8 cellular contexts compared by ENCODE assay signal in genomic region chr2:43024515-43024962, GRCh38.
DNase-seq lines count a peak whose midpoint lies in the region; ATAC-seq and TF ChIP-seq lines count a peak whose summit lies in the region.

No MANE protein-coding gene starts in this region.

- H3K9ac ChIP-seq in H9 (ENCODE audit: extremely low read depth, insufficient read length, low read length) = no peak overlapping the region

- H4K91ac ChIP-seq in H9 (ENCODE audit: insufficient read length, low read depth, low read length) = no peak overlapping the region

- H3K27me3 Mint-ChIP-seq in H9 (ENCODE audit: low read depth) = peaks cover 4% of the 10 kb centered on the region

- no peak overlapping the region for H2BK15ac ChIP-seq in H9 (ENCODE audit: low read depth, low read length)

- H3K27me3 ChIP-seq in H9 (ENCODE audit: insufficient read depth, low read length) = no peaks in the 10 kb centered on the region

- H3K9me3 Mint-ChIP-seq in H9 = peaks cover 17 to 20% of the 10 kb centered on the region in 2 experiments
- H3K9me3 Mint-ChIP-seq in stimulated activated effector memory CD8-positive, alpha-beta T cell treated with anti-CD3 and anti-CD28 coated beads, Interleukin-12 subunit alpha, Interleukin-12 subunit beta, amount 100 ng/mL, for 72 hours = peaks cover 12% of the 10 kb centered on the region

- H3K23ac ChIP-seq in H9 (ENCODE audit: insufficient read length, low read depth, low read length) = no peak overlapping the region

- no peak overlapping the region for H2AFZ ChIP-seq in H9 (ENCODE audit: low read length)

- H2BK12ac ChIP-seq in H9 (ENCODE audit: insufficient read length, low read depth, low read length) = no peak overlapping the region

- WGBS in H9 (ENCODE audit: extremely low coverage, insufficient read length, low lambda C conversion rate) = no CpG with 5 or more reads among the region's 8 CpGs

- DNase-seq in CD1c-positive myeloid dendritic cell (ENCODE audit: extremely low spot score) (peak; percentile 31), H9 (peak; percentile 84), T-helper 9 cell (peak; percentile 18), cerebellum (ENCODE audit: low spot score) (peak; percentile 16), left lobe of liver (ENCODE audit: low spot score) (peak; percentile 66), T-helper 2 cell (no peak), DMS79 (lab: John Stamatoyannopoulos, UW) (no peak)
- no peak for DNase-seq in stimulated activated effector memory CD8-positive, alpha-beta T cell treated with anti-CD3 and anti-CD28 coated beads, Interleukin-12 subunit alpha, Interleukin-12 subunit beta, amount 100 ng/mL, for 72 hours (ENCODE audit: low spot score in 2 of 2)

- peak; percentile 72 for ATAC-seq in left lobe of liver
- ATAC-seq in stimulated activated effector memory CD8-positive, alpha-beta T cell treated with anti-CD3 and anti-CD28 coated beads, Interleukin-12 subunit alpha, Interleukin-12 subunit beta, amount 100 ng/mL, for 72 hours = peak; percentile 34

- no peaks in the 10 kb centered on the region for H3K23me2 ChIP-seq in H9 (ENCODE audit: insufficient read length, low read depth, low read length, poor library complexity, severe bottlenecking)

- H3K56ac ChIP-seq in H9 (ENCODE audit: insufficient read length, low read depth, low read length) = no peak overlapping the region

- H3K4me2 ChIP-seq in H9 (ENCODE audit: insufficient read depth, insufficient read length, low read length) = no peak overlapping the region

- H3K27ac Mint-ChIP-seq in H9 = no peak overlapping the region
- H3K27ac Mint-ChIP-seq in stimulated activated effector memory CD8-positive, alpha-beta T cell treated with anti-CD3 and anti-CD28 coated beads, Interleukin-12 subunit alpha, Interleukin-12 subunit beta, amount 100 ng/mL, for 72 hours = no peak overlapping the region

- peak; percentile 85 for TF ChIP-seq CTCF in H9 (conservative IDR thresholded peaks at IDR 0.05)

- H3K4me1 Mint-ChIP-seq in H9 = peaks cover 16 to 20% of the 10 kb centered on the region in 2 experiments
- peaks cover 12% of the 10 kb centered on the region for H3K4me1 Mint-ChIP-seq in stimulated activated effector memory CD8-positive, alpha-beta T cell treated with anti-CD3 and anti-CD28 coated beads, Interleukin-12 subunit alpha, Interleukin-12 subunit beta, amount 100 ng/mL, for 72 hours

- peaks cover 0 to 8% (median 5%) of the 10 kb centered on the region in 3 experiments; a peak in 5 of 7 replicates for H3K36me3 Mint-ChIP-seq in H9 (ENCODE audit: insufficient read depth in 1 of 3, low read depth in 3 of 3)
- H3K36me3 Mint-ChIP-seq in stimulated activated effector memory CD8-positive, alpha-beta T cell treated with anti-CD3 and anti-CD28 coated beads, Interleukin-12 subunit alpha, Interleukin-12 subunit beta, amount 100 ng/mL, for 72 hours = no peaks in the 10 kb centered on the region

- H2BK120ac ChIP-seq in H9 (ENCODE audit: low read depth, low read length, poor library complexity, severe bottlenecking) = no peak overlapping the region

- H3K79me1 ChIP-seq in H9 (ENCODE audit: insufficient read depth, low read depth, low read length, poor library complexity, severe bottlenecking) = no peaks in the 10 kb centered on the region

- no peak overlapping the region for H2AK5ac ChIP-seq in H9 (ENCODE audit: insufficient read length, low read length)

- no peak overlapping the region for H3K14ac ChIP-seq in H9 (ENCODE audit: insufficient read depth, low read length)

- no peaks in the 10 kb centered on the region; the same call in 1 of the 2 replicates for H3K4me1 ChIP-seq in H9 (ENCODE audit: insufficient read depth, low read length)

- no peak overlapping the region for H3T11ph ChIP-seq in H9 (ENCODE audit: low read length)

- H3K9me3 ChIP-seq in H9 (ENCODE audit: control insufficient read depth, low read depth, low read length) = no peaks in the 10 kb centered on the region

- no peak overlapping the region for H4K8ac ChIP-seq in H9 (replicated peaks; ENCODE audit: insufficient read length, low read depth, low read length)

- no peak overlapping the region for H3K4ac ChIP-seq in H9 (ENCODE audit: low read depth, low read length)

- no peak overlapping the region for H3K4me3 Mint-ChIP-seq in H9
- no peak overlapping the region for H3K4me3 Mint-ChIP-seq in stimulated activated effector memory CD8-positive, alpha-beta T cell treated with anti-CD3 and anti-CD28 coated beads, Interleukin-12 subunit alpha, Interleukin-12 subunit beta, amount 100 ng/mL, for 72 hours

- H2BK5ac ChIP-seq in H9 (ENCODE audit: insufficient read length, low read length) = no peak overlapping the region

- H2BK20ac ChIP-seq in H9 (ENCODE audit: low read depth, low read length, poor library complexity, severe bottlenecking) = no peak overlapping the region

- H3K27ac ChIP-seq in H9 (ENCODE audit: insufficient read length, low read depth, low read length) = no peak overlapping the region

- H4K20me1 ChIP-seq in H9 (ENCODE audit: control insufficient read depth, insufficient read depth, insufficient read length) = no peaks in the 10 kb centered on the region

- no peak overlapping the region for H3K18ac ChIP-seq in H9 (ENCODE audit: insufficient read length, low read depth, low read length)

- no peaks in the 10 kb centered on the region for H3K79me2 ChIP-seq in H9 (ENCODE audit: insufficient read depth, low read length)

- H4K5ac ChIP-seq in H9 (ENCODE audit: insufficient read length, low read depth, low read length) = no peak overlapping the region

Comparison
In these comparisons a context has a peak if more than half of its experiments do, and no peak if none do; other contexts are left out.
1. DNase-seq: peak in CD1c-positive myeloid dendritic cell (single experiment), H9 (single experiment), T-helper 9 cell (single experiment), cerebellum (single experiment) and left lobe of liver (single experiment); none in stimulated activated effector memory CD8-positive, alpha-beta T cell treated with anti-CD3 and anti-CD28 coated beads, Interleukin-12 subunit alpha, Interleukin-12 subunit beta, amount 100 ng/mL, for 72 hours (0 of 2), T-helper 2 cell (0 of 5) and DMS79 (single experiment).